ENCODE assay signal across 1 cellular context in genomic region chr12:99769581-99769980, GRCh38.
TF ChIP-seq lines count a peak whose summit lies in the region.

No MANE protein-coding gene starts in this region.

TF ChIP-seq in WTC11, 78 proteins besides CTCF, POLR2A, EP300 and RAD21 (continued from another document):
- TF ChIP-seq STAT6 (CRISPR knock-in tag; conservative IDR thresholded peaks at IDR 0.05; ENCODE audit: low read depth) = no peak
- no peak for TF ChIP-seq ZNF138 (CRISPR knock-in tag; conservative IDR thresholded peaks at IDR 0.05)
- no peak for TF ChIP-seq IRF2 (CRISPR knock-in tag; IDR thresholded peaks at IDR 0.05; ENCODE audit: borderline replicate concordance, low read depth)
- TF ChIP-seq FOXJ3 (CRISPR knock-in tag; IDR thresholded peaks at IDR 0.05; ENCODE audit: borderline replicate concordance) = no peak
- no peak for TF ChIP-seq E2F4 (CRISPR knock-in tag; IDR thresholded peaks at IDR 0.05; ENCODE audit: borderline replicate concordance, low read depth)
- no peak for TF ChIP-seq SMAD4 (CRISPR knock-in tag; IDR thresholded peaks at IDR 0.05)
- TF ChIP-seq KAT7 (CRISPR knock-in tag; IDR thresholded peaks at IDR 0.05; ENCODE audit: borderline replicate concordance) = no peak
